Comparison of ENCODE assay signal across 23 cellular contexts in the genomic region with DNA sequence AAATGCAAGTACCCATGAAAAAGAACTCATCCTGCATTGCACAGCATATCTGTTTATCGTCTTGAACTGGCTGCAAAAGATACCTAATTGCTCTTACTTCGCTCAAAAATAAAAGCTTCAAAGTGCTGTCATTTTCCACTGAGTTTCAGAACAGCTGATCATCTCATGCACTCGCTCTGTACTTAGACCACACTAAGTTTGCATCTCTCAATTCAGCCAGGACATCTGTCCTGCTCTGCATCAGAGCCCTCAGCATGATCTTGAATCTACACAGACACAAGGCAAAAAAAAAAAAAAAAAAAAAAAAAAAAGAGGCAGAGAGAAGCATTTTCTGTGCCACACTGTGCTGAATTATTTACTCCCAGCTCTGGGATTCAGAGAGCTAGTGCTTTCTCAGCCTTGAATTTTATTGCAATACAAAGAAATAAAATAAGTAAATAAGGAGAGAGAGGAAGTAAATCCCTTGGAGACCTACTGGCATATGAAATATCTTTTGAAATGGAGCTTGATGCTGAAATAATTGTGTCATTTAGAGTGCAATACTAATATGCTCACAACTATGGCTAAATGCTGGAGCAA.
DNase-seq lines count a peak whose midpoint lies in the region; ATAC-seq and TF ChIP-seq lines count a peak whose summit lies in the region.
"Had no signal": no experiment of that assay in that cellular context is flagged by ENCODE, and none has a peak within 500 bp of the region (broad histone marks: within the 10 kb centered on the region; RNA-seq: fewer than 3 reads in every experiment).

No MANE protein-coding gene starts in this region.

- H3K4me1 ChIP-seq in OCI-LY3 (ENCODE audit: low read length): peaks cover 10% of the 10 kb centered on the region; the same call in 1 of the 2 replicates
- H3K4me1 ChIP-seq in hepatocyte (ENCODE audit: insufficient read depth): peaks cover 11% of the 10 kb centered on the region
- H3K4me1 ChIP-seq in transverse colon: no peaks in the 10 kb centered on the region

- H3K4me1 Mint-ChIP-seq in activated naive CD8-positive, alpha-beta T cell treated with anti-CD3 and anti-CD28 coated beads for 36 hours: no peaks in the 10 kb centered on the region
- H3K4me1 Mint-ChIP-seq: CD4-positive, alpha-beta memory T cell had no signal

- H3K9me3 ChIP-seq in OCI-LY3 (ENCODE audit: insufficient read depth, low read length): no peaks in the 10 kb centered on the region
- H3K9me3 ChIP-seq in hepatocyte (ENCODE audit: low read depth): no peaks in the 10 kb centered on the region
- no peaks in the 10 kb centered on the region for H3K9me3 ChIP-seq in transverse colon

- H3K9ac ChIP-seq in OCI-LY3 (ENCODE audit: low read length): no peak overlapping the region

- TF ChIP-seq CTCF in OCI-LY3 (IDR thresholded peaks at IDR 0.05; ENCODE audit: low read depth, low read length) (no peak), hepatocyte (IDR thresholded peaks at IDR 0.05; ENCODE audit: poor library complexity) (no peak), transverse colon (IDR thresholded peaks at IDR 0.05) (no peak)

- WGBS in hepatocyte (ENCODE audit: low lambda C conversion rate, missing lambda C conversion rate): 59% methylated on average over 3 of the region's 3 CpGs
- 49% methylated on average over 3 of the region's 3 CpGs; no CpG with 5 or more reads in 1 of the 2 donors for WGBS in transverse colon (ENCODE audit: low coverage in 1 of 2), 2 donors

- intact Hi-C loops in transverse colon (cut with DNase I; ENCODE audit: low total_unique reads): no loop called here

- no peak overlapping the region for H3K27ac Mint-ChIP-seq in activated naive CD8-positive, alpha-beta T cell treated with anti-CD3 and anti-CD28 coated beads for 36 hours
- H3K27ac Mint-ChIP-seq: CD4-positive, alpha-beta memory T cell had no signal

- H3K4me3 ChIP-seq in OCI-LY3 (ENCODE audit: low read length) (no peak overlapping the region), hepatocyte (no peak overlapping the region), transverse colon (no peak overlapping the region)
- H3K4me3 ChIP-seq: K562 had no signal

- H2AFZ ChIP-seq in OCI-LY3 (ENCODE audit: low read depth, low read length): no peak overlapping the region
- no peak overlapping the region for H2AFZ ChIP-seq in hepatocyte

- in situ Hi-C loops in transverse colon (cut with MboI; ENCODE audit: low pct_ligation_motif_present in 1 of 4, low pct_unique_long_range_greater_than_20kb in 1 of 4, low sequenced_read_pairs in 3 of 4): no loop called here

- no peaks in the 10 kb centered on the region for H3K9me3 Mint-ChIP-seq in activated naive CD8-positive, alpha-beta T cell treated with anti-CD3 and anti-CD28 coated beads for 36 hours
- H3K9me3 Mint-ChIP-seq: CD4-positive, alpha-beta memory T cell had no signal

- no peaks in the 10 kb centered on the region for H3K27me3 ChIP-seq in OCI-LY3 (ENCODE audit: low read depth, low read length)
- no peaks in the 10 kb centered on the region for H3K27me3 ChIP-seq in hepatocyte
- no peaks in the 10 kb centered on the region for H3K27me3 ChIP-seq in transverse colon

- H3K27ac ChIP-seq in OCI-LY3 (ENCODE audit: low read length): no peak overlapping the region
- peak overlapping the region; percentile 86 for H3K27ac ChIP-seq in hepatocyte
- H3K27ac ChIP-seq in transverse colon: peak overlapping the region; percentile 8 to 52 (median 44)

- H3K79me2 ChIP-seq in OCI-LY3 (ENCODE audit: low read length): no peaks in the 10 kb centered on the region
- H3K79me2 ChIP-seq in hepatocyte: no peaks in the 10 kb centered on the region

- no peaks in the 10 kb centered on the region for H3K9me2 ChIP-seq in hepatocyte (replicated peaks; ENCODE audit: insufficient read depth)

- no peaks in the 10 kb centered on the region for H3K36me3 Mint-ChIP-seq in activated naive CD8-positive, alpha-beta T cell treated with anti-CD3 and anti-CD28 coated beads for 36 hours
- H3K36me3 Mint-ChIP-seq: CD4-positive, alpha-beta memory T cell had no signal

- no peaks in the 10 kb centered on the region for H4K20me1 ChIP-seq in OCI-LY3 (ENCODE audit: insufficient read depth, low read length)
- H4K20me1 ChIP-seq in hepatocyte (ENCODE audit: insufficient read depth, poor library complexity, severe bottlenecking): no peaks in the 10 kb centered on the region

- H3K4me2 ChIP-seq in OCI-LY3 (ENCODE audit: low read length) (peak overlapping the region; percentile 12; the same call in 1 of the 2 replicates), hepatocyte (peak overlapping the region; percentile 65)

- no peak for TF ChIP-seq POLR2A in transverse colon (IDR thresholded peaks at IDR 0.05)

- TF ChIP-seq EP300 in transverse colon (IDR thresholded peaks at IDR 0.05; ENCODE audit: low read depth): no peak

- DNase-seq in hepatocyte (ENCODE audit: low spot score) (no peak), transverse colon (no peak), GOT3 (lab: John Stamatoyannopoulos, UW) (no peak)
- DNase-seq in activated naive CD8-positive, alpha-beta T cell treated with anti-CD3 and anti-CD28 coated beads for 36 hours: no peak
- DNase-seq in stimulated activated CD4-positive, alpha-beta T cell treated with anti-CD3 and anti-CD28 coated beads, Interleukin-4, amount 100 ng/mL, for 1 hour: no peak
- DNase-seq: C1 segment of cervical spinal cord; Calu3; CD4-positive, alpha-beta memory T cell; DND-41; H7; Kasumi-1; MV-4-11; NCI-H1105 treated with DMSO at 0.1 percent for 48 hours; NCI-H146; NCI-H1930; NCI-H2107; NCI-H446 treated with DMSO at 0.1 percent for 48 hours; NCI-H526; NCI-H82 had no signal

- ATAC-seq in HG02642 (IDR thresholded peaks at IDR 0.05; ENCODE audit: poor library complexity, unreplicated experiment): peak; percentile 58
- ATAC-seq: K562, SK-N-SH treated with all-trans-retinoic acid at 6 μM for 48 hours had no signal

- no peaks in the 10 kb centered on the region for H3K27me3 Mint-ChIP-seq in activated naive CD8-positive, alpha-beta T cell treated with anti-CD3 and anti-CD28 coated beads for 36 hours
- H3K27me3 Mint-ChIP-seq: CD4-positive, alpha-beta memory T cell had no signal

- no peak overlapping the region for H3K4me3 Mint-ChIP-seq in activated naive CD8-positive, alpha-beta T cell treated with anti-CD3 and anti-CD28 coated beads for 36 hours
- H3K4me3 Mint-ChIP-seq: CD4-positive, alpha-beta memory T cell had no signal

- H3K36me3 ChIP-seq in OCI-LY3 (replicated peaks; ENCODE audit: low read depth, low read length): no peaks in the 10 kb centered on the region
- no peaks in the 10 kb centered on the region for H3K36me3 ChIP-seq in hepatocyte (replicated peaks; ENCODE audit: insufficient read depth, low read depth)
- no peaks in the 10 kb centered on the region for H3K36me3 ChIP-seq in transverse colon
